8 cellular contexts compared by ENCODE assay signal in the genomic region with DNA sequence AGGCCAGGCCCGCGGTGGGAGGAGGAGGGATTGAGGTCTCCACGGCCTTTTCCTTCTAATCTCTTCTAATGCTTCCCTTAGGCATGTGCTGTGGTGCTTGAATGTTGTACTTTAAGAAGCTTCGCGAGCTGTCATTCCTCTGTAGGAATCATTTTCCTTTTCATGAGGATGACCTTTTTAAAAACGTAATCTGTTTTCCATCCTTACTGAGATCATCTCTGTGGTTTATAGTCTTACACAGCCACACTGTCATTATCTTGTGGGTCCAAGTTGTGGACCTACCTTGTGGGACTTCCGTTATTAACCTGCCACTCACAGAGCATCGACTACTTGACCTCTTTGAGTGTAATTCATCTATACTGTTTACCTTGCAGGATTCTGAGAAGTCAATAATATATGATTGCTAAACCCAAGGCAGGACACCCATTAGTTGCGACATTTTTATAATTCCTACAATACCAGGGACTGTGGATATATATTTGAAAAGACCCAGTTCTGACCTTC. TPM values are rescaled to one million over a fixed set of nuclear protein-coding genes. Genes with fewer than 3 reads are reported as not detected.
DNase-seq lines count a peak whose midpoint lies in the region; ATAC-seq and TF ChIP-seq lines count a peak whose summit lies in the region.

No MANE protein-coding gene starts in this region.

- DNase-seq in activated CD4-positive, alpha-beta T cell treated with anti-CD3 and anti-CD28 coated beads, Interleukin-2, amount 10 ng/mL, durations not matched to agents 24 days and 14 days: no peak
- DNase-seq in activated CD4-positive, alpha-beta T cell treated with anti-CD3 and anti-CD28 coated beads, Interleukin-2, amount 50 U/mL, for 4 hours: no peak
- no peak for DNase-seq in activated naive CD8-positive, alpha-beta T cell treated with anti-CD3 and anti-CD28 coated beads, Interleukin-2, amount 10 ng/mL, durations not matched to agents 7 days and 5 days
- DNase-seq in left lung (no peak), thoracic aorta (ENCODE audit: low spot score) (no peak), A172 (ENCODE audit: low spot score) (no peak), amniotic stem cell (lab: John Stamatoyannopoulos, UW) (no peak)

- TF ChIP-seq CTCF in left lung (IDR thresholded peaks at IDR 0.05) (no peak), thoracic aorta (IDR thresholded peaks at IDR 0.05) (no peak)

- peaks cover 44% of the 10 kb centered on the region for H3K27me3 Mint-ChIP-seq in activated CD4-positive, alpha-beta T cell treated with anti-CD3 and anti-CD28 coated beads, Interleukin-2, amount 10 ng/mL, durations not matched to agents 24 days and 14 days
- peaks cover 48% of the 10 kb centered on the region for H3K27me3 Mint-ChIP-seq in activated naive CD8-positive, alpha-beta T cell treated with anti-CD3 and anti-CD28 coated beads, Interleukin-2, amount 10 ng/mL, durations not matched to agents 7 days and 5 days

- no peaks in the 10 kb centered on the region for H3K9me3 ChIP-seq in left lung
- H3K9me3 ChIP-seq in thoracic aorta: no peaks in the 10 kb centered on the region

- POLR2A ChIA-PET in activated naive CD8-positive, alpha-beta T cell treated with anti-CD3 and anti-CD28 coated beads, Interleukin-2, amount 10 ng/mL, durations not matched to agents 7 days and 5 days (lab: Charles Lee): no interaction called here

- H3K4me3 ChIP-seq in left lung (peak overlapping the region; percentile 74 to 89), thoracic aorta (peak overlapping the region; percentile 85)

- peaks cover 13% of the 10 kb centered on the region for H3K4me1 Mint-ChIP-seq in activated CD4-positive, alpha-beta T cell treated with anti-CD3 and anti-CD28 coated beads, Interleukin-2, amount 10 ng/mL, durations not matched to agents 24 days and 14 days
- H3K4me1 Mint-ChIP-seq in activated naive CD8-positive, alpha-beta T cell treated with anti-CD3 and anti-CD28 coated beads, Interleukin-2, amount 10 ng/mL, durations not matched to agents 7 days and 5 days: peaks cover 14% of the 10 kb centered on the region

- no peaks in the 10 kb centered on the region for H3K36me3 Mint-ChIP-seq in activated CD4-positive, alpha-beta T cell treated with anti-CD3 and anti-CD28 coated beads, Interleukin-2, amount 10 ng/mL, durations not matched to agents 24 days and 14 days (ENCODE audit: low read depth)
- no peaks in the 10 kb centered on the region for H3K36me3 Mint-ChIP-seq in activated naive CD8-positive, alpha-beta T cell treated with anti-CD3 and anti-CD28 coated beads, Interleukin-2, amount 10 ng/mL, durations not matched to agents 7 days and 5 days

- H3K4me1 ChIP-seq in left lung (peaks cover 0 to 16% of the 10 kb centered on the region in 2 donors), thoracic aorta (ENCODE audit: control insufficient read depth in 1 of 2, low read depth in 2 of 2) (peaks cover 7 to 18% of the 10 kb centered on the region in 2 donors)

- H3K36me3 ChIP-seq in left lung: no peaks in the 10 kb centered on the region
- no peaks in the 10 kb centered on the region for H3K36me3 ChIP-seq in thoracic aorta

- H3K27me3 ChIP-seq in left lung: peaks cover 0 to 41% of the 10 kb centered on the region in 2 donors
- no peaks in the 10 kb centered on the region for H3K27me3 ChIP-seq in thoracic aorta (replicated peaks; ENCODE audit: insufficient read depth)

- intact Hi-C loops in activated CD4-positive, alpha-beta T cell treated with anti-CD3 and anti-CD28 coated beads, Interleukin-2, amount 10 ng/mL, durations not matched to agents 24 days and 14 days (cut with micrococcal nuclease): no loop called here
- intact Hi-C loops in left lung (cut with DNase I): no loop called here

- no peaks in the 10 kb centered on the region for H3K9me3 Mint-ChIP-seq in activated CD4-positive, alpha-beta T cell treated with anti-CD3 and anti-CD28 coated beads, Interleukin-2, amount 10 ng/mL, durations not matched to agents 24 days and 14 days
- H3K9me3 Mint-ChIP-seq in activated naive CD8-positive, alpha-beta T cell treated with anti-CD3 and anti-CD28 coated beads, Interleukin-2, amount 10 ng/mL, durations not matched to agents 7 days and 5 days: no peaks in the 10 kb centered on the region

- no peak for ATAC-seq in activated naive CD8-positive, alpha-beta T cell treated with anti-CD3 and anti-CD28 coated beads, Interleukin-2, amount 10 ng/mL, durations not matched to agents 7 days and 5 days (ENCODE audit: low read depth)
- ATAC-seq in left lung: no peak
- ATAC-seq in thoracic aorta (ENCODE audit: insufficient number of reproducible peaks, low FRiP score, low read depth): no peak
- no peak for ATAC-seq in HG02870 (IDR thresholded peaks at IDR 0.05; ENCODE audit: unreplicated experiment)

- H3K27ac ChIP-seq in left lung (peak overlapping the region; percentile 72 to 87), thoracic aorta (peak overlapping the region; percentile 67 to 72)

- peak overlapping the region; percentile 89 for H3K4me3 Mint-ChIP-seq in activated CD4-positive, alpha-beta T cell treated with anti-CD3 and anti-CD28 coated beads, Interleukin-2, amount 10 ng/mL, durations not matched to agents 24 days and 14 days
- H3K4me3 Mint-ChIP-seq in activated naive CD8-positive, alpha-beta T cell treated with anti-CD3 and anti-CD28 coated beads, Interleukin-2, amount 10 ng/mL, durations not matched to agents 7 days and 5 days: peak overlapping the region; percentile 90

- H3K27ac Mint-ChIP-seq in activated CD4-positive, alpha-beta T cell treated with anti-CD3 and anti-CD28 coated beads, Interleukin-2, amount 10 ng/mL, durations not matched to agents 24 days and 14 days: no peak overlapping the region
- no peak overlapping the region for H3K27ac Mint-ChIP-seq in activated naive CD8-positive, alpha-beta T cell treated with anti-CD3 and anti-CD28 coated beads, Interleukin-2, amount 10 ng/mL, durations not matched to agents 7 days and 5 days

RNA-seq across cellular contexts. Expression of a gene that starts 0.7 kb away (rescaled TPM):
- total RNA-seq in activated CD4-positive, alpha-beta T cell treated with anti-CD3 and anti-CD28 coated beads, Interleukin-2, amount 10 ng/mL, durations not matched to agents 24 days and 14 days: 0.07 and 0.28 TPM in 2 replicates
- total RNA-seq in activated naive CD8-positive, alpha-beta T cell treated with anti-CD3 and anti-CD28 coated beads, Interleukin-2, amount 10 ng/mL, durations not matched to agents 7 days and 5 days: under 1 TPM; 0.64 to 0.88 TPM
- total RNA-seq in left lung (10 to 100 TPM in 1 of 2 donors, 1 to 10 TPM in 1; 8.1 to 12.4 TPM), thoracic aorta (10 to 100 TPM; 44.4 to 52.8 TPM)
- total RNA-seq in A172 (2014; rRNA removed; shearing (Covaris generic)): 0.02 and 2.9 TPM in 2 replicates

RNA-seq across cellular contexts. Expression of a gene that starts 0.9 kb away (rescaled TPM):
- not detected in 2 replicates for total RNA-seq in activated CD4-positive, alpha-beta T cell treated with anti-CD3 and anti-CD28 coated beads, Interleukin-2, amount 10 ng/mL, durations not matched to agents 24 days and 14 days
- not detected for total RNA-seq in activated naive CD8-positive, alpha-beta T cell treated with anti-CD3 and anti-CD28 coated beads, Interleukin-2, amount 10 ng/mL, durations not matched to agents 7 days and 5 days
- total RNA-seq in left lung (10 to 100 TPM in 1 of 2 donors, 1 to 10 TPM in 1; 4.5 to 11.8 TPM), thoracic aorta (1 to 10 TPM in 1 of 2 donors, under 1 TPM in 1; 0.68 to 1.1 TPM)
- not detected in 2 replicates for total RNA-seq in A172 (2014; rRNA removed; shearing (Covaris generic))

RNA-seq across cellular contexts. Expression of a gene that starts 34.2 kb away (rescaled TPM):
- not detected in 2 replicates for total RNA-seq in activated CD4-positive, alpha-beta T cell treated with anti-CD3 and anti-CD28 coated beads, Interleukin-2, amount 10 ng/mL, durations not matched to agents 24 days and 14 days
- total RNA-seq in activated naive CD8-positive, alpha-beta T cell treated with anti-CD3 and anti-CD28 coated beads, Interleukin-2, amount 10 ng/mL, durations not matched to agents 7 days and 5 days: not detected
- total RNA-seq in left lung (under 1 TPM; 0.34 to 0.38 TPM), thoracic aorta (1 to 10 TPM; 1.8 TPM)
- total RNA-seq in A172 (2014; rRNA removed; shearing (Covaris generic)): not detected in 2 replicates
